Comparison of ENCODE assay signal across 1 cellular context in genomic region chr1:91683598-91683951, GRCh38.
TF ChIP-seq lines count a peak whose summit lies in the region.

No MANE protein-coding gene starts in this region.

TF ChIP-seq in WTC11, 78 proteins besides CTCF, POLR2A, EP300 and RAD21 (continued from another document):
- TF ChIP-seq MLX (CRISPR knock-in tag; IDR thresholded peaks at IDR 0.05) (no peak), ERG (CRISPR knock-in tag; IDR thresholded peaks at IDR 0.05) (no peak), GTF2I (CRISPR knock-in tag; conservative IDR thresholded peaks at IDR 0.05) (no peak), ETV6 (CRISPR knock-in tag; IDR thresholded peaks at IDR 0.05) (no peak), CDX4 (CRISPR knock-in tag; IDR thresholded peaks at IDR 0.05; ENCODE audit: borderline replicate concordance) (no peak)
